In the genomic region with DNA sequence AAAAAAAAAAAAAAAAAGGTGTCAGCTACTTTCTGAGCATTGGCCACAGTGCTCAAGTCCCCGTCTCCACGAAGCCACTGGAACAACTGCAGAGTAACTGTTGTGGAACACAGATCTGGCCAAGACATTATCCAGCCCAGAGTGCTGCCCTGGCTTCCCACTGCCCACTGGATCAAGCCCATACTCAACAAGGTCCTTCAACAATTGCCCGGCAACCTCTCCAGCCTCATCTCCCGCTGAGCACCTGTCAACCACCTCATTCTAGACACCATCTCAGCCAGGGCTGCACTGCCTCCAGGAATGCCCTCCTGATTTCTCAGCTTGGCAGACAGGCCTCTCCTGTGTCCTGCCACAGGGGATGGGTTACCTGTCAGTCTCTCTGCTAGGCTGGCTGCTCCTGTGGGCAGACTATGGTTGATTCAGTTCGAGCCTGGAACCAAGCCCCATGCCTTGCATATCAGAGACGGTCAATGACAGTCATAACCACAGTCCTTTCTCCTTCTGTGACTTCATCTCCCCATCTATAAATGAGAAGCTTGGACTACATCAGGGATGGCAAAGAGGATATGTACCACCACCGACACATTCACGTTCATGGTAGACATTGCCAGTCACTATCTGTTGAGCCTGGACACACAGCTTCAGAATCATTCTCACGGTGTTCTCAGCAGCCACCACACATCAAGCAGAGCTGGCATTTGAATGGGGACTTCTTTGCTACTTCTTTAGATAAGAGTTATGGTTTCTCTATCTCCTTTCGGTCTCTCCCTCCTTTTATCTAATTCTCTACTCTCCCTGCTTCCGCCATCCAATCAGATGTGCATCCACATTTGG, we compare ENCODE assay signal across 10 cellular contexts.
A peak's percentile ranks its signal among the peaks of the same experiment; 100 is the strongest.
DNase-seq lines count a peak whose midpoint lies in the region; ATAC-seq and TF ChIP-seq lines count a peak whose summit lies in the region.
"Had no signal": no experiment of that assay in that cellular context is flagged by ENCODE, and none has a peak within 500 bp of the region (broad histone marks: within the 10 kb centered on the region; RNA-seq: fewer than 3 reads in every experiment).

No MANE protein-coding gene starts in this region.

- no peak for DNase-seq in CD4-positive, alpha-beta T cell
- no peak for DNase-seq in T-helper 2 cell treated with Interferon-gamma antibody and Interleukin-4, amounts not matched to agents 5 μg/mL and 100 μg/mL, for 36 hours (ENCODE audit: low spot score)
- DNase-seq in fibroblast of lung (ENCODE audit: low read depth in 2 of 2) (no peak), progenitor cell of endocrine pancreas (ENCODE audit: low spot score, unreplicated experiment) (no peak), NCI-H446 treated with DMSO at 0.1 percent for 48 hours (lab: John Stamatoyannopoulos, UW) (no peak)
- DNase-seq in activated effector memory CD4-positive, alpha-beta T cell treated with Interleukin-2 at 50 U/mL for 16 hours: no peak
- DNase-seq: midbrain, PC-3 had no signal

- H3K27me3 Mint-ChIP-seq in CD4-positive, alpha-beta T cell: no peaks in the 10 kb centered on the region
- H3K27me3 Mint-ChIP-seq in T-helper 2 cell treated with Interferon-gamma antibody and Interleukin-4, amounts not matched to agents 5 μg/mL and 100 μg/mL, for 36 hours (ENCODE audit: low read depth): no peaks in the 10 kb centered on the region
- no peaks in the 10 kb centered on the region for H3K27me3 Mint-ChIP-seq in progenitor cell of endocrine pancreas

- CTCF ChIA-PET in CD4-positive, alpha-beta T cell (lab: Charles Lee): interaction anchor here (1.2 to 1.6 kb wide), 2 partner anchors 11 to 212 kb away, joined by 3 read pairs; no protein-coding TSS in a partner anchor

- no peak overlapping the region for H2AFZ ChIP-seq in fibroblast of lung (ENCODE audit: low read length)

- no peaks in the 10 kb centered on the region for H3K79me2 ChIP-seq in fibroblast of lung (ENCODE audit: control insufficient read depth, insufficient read depth, low read length)

- H3K27ac ChIP-seq in CD4-positive, alpha-beta T cell (ENCODE audit: low read depth, low read length): no peak overlapping the region
- H3K27ac ChIP-seq in fibroblast of lung (ENCODE audit: insufficient read depth, low read length): peak overlapping the region; percentile 40

- no peak overlapping the region for H3K4me3 ChIP-seq in fibroblast of lung (replicated peaks in 1 of 4; ENCODE audit: control extremely low read depth in 1 of 4, insufficient read depth in 1 of 4, low read depth in 3 of 4, low read length in 4 of 4)

- peaks cover 64% of the 10 kb centered on the region for H3K4me1 Mint-ChIP-seq in CD4-positive, alpha-beta T cell (ENCODE audit: low read depth)
- peaks cover 33% of the 10 kb centered on the region for H3K4me1 Mint-ChIP-seq in T-helper 2 cell treated with Interferon-gamma antibody and Interleukin-4, amounts not matched to agents 5 μg/mL and 100 μg/mL, for 36 hours (ENCODE audit: low read depth)
- H3K4me1 Mint-ChIP-seq in progenitor cell of endocrine pancreas (ENCODE audit: low read depth): peaks cover 30% of the 10 kb centered on the region

- POLR2A ChIA-PET in CD4-positive, alpha-beta T cell (lab: Charles Lee): interaction anchor here (0.8 to 1.3 kb wide), 4 partner anchors 9 to 77 kb away, joined by 3 to 5 read pairs (median 4); partner anchors contain the start of genes CYB5RL and MRPL37

- no peak for ATAC-seq in CD4-positive, alpha-beta T cell (ENCODE audit: poor library complexity)
- ATAC-seq in GM18870 (IDR thresholded peaks at IDR 0.05; ENCODE audit: unreplicated experiment): no peak
- no peak for ATAC-seq in GM19395 (IDR thresholded peaks at IDR 0.05; ENCODE audit: unreplicated experiment)
- ATAC-seq: PC-3 had no signal

- H3K4me3 Mint-ChIP-seq in CD4-positive, alpha-beta T cell: peak overlapping the region; percentile 76
- peak overlapping the region; percentile 82 for H3K4me3 Mint-ChIP-seq in T-helper 2 cell treated with Interferon-gamma antibody and Interleukin-4, amounts not matched to agents 5 μg/mL and 100 μg/mL, for 36 hours
- no peak overlapping the region for H3K4me3 Mint-ChIP-seq in progenitor cell of endocrine pancreas (ENCODE audit: low read depth)

- no peak for TF ChIP-seq CTCF in CD4-positive, alpha-beta T cell (IDR thresholded peaks at IDR 0.05)
- TF ChIP-seq CTCF in fibroblast of lung (conservative IDR thresholded peaks at IDR 0.05 in 1 of 2, IDR thresholded peaks at IDR 0.05 in 1 of 2; ENCODE audit: low read depth in 1 of 2, low read length in 2 of 2) (no peak), progenitor cell of endocrine pancreas (IDR thresholded peaks at IDR 0.05; ENCODE audit: unreplicated experiment) (no peak)

- no peaks in the 10 kb centered on the region for H3K9me3 ChIP-seq in CD4-positive, alpha-beta T cell (ENCODE audit: control insufficient read depth, low read length)
- H3K9me3 ChIP-seq in fibroblast of lung (ENCODE audit: control insufficient read depth, insufficient read depth, low read depth, low read length): no peaks in the 10 kb centered on the region

- H3K9me3 Mint-ChIP-seq in CD4-positive, alpha-beta T cell: no peaks in the 10 kb centered on the region
- no peaks in the 10 kb centered on the region for H3K9me3 Mint-ChIP-seq in T-helper 2 cell treated with Interferon-gamma antibody and Interleukin-4, amounts not matched to agents 5 μg/mL and 100 μg/mL, for 36 hours
- H3K9me3 Mint-ChIP-seq in progenitor cell of endocrine pancreas (ENCODE audit: low read depth): no peaks in the 10 kb centered on the region

- H4K20me1 ChIP-seq in fibroblast of lung (ENCODE audit: control insufficient read depth, extremely low read depth, insufficient read depth, low read length): no peaks in the 10 kb centered on the region

- peaks cover 48% of the 10 kb centered on the region for H3K4me1 ChIP-seq in fibroblast of lung (ENCODE audit: control insufficient read depth, extremely low read depth, insufficient read depth, low read length)

- H3K36me3 ChIP-seq in fibroblast of lung (ENCODE audit: control insufficient read depth, insufficient read depth, low read length): no peaks in the 10 kb centered on the region

- peaks cover 20% of the 10 kb centered on the region for H3K36me3 Mint-ChIP-seq in CD4-positive, alpha-beta T cell (ENCODE audit: low read depth)
- H3K36me3 Mint-ChIP-seq in T-helper 2 cell treated with Interferon-gamma antibody and Interleukin-4, amounts not matched to agents 5 μg/mL and 100 μg/mL, for 36 hours (ENCODE audit: low read depth): peaks cover 19% of the 10 kb centered on the region
- H3K36me3 Mint-ChIP-seq in progenitor cell of endocrine pancreas (ENCODE audit: insufficient read depth): peaks cover 12% of the 10 kb centered on the region

- no peaks in the 10 kb centered on the region for H3K27me3 ChIP-seq in CD4-positive, alpha-beta T cell (ENCODE audit: control insufficient read depth, insufficient read depth, low read length)
- H3K27me3 ChIP-seq in fibroblast of lung (ENCODE audit: control insufficient read depth, insufficient read depth, low read length): no peaks in the 10 kb centered on the region

- intact Hi-C loops in CD4-positive, alpha-beta T cell (cut with DNase I, micrococcal nuclease): no loop called here

- no peak overlapping the region for H3K4me2 ChIP-seq in fibroblast of lung (ENCODE audit: extremely low read depth, insufficient read depth, low read length)

- H3K9ac ChIP-seq in fibroblast of lung (ENCODE audit: insufficient read depth, low read length): no peak overlapping the region

- peak overlapping the region; percentile 85 for H3K27ac Mint-ChIP-seq in CD4-positive, alpha-beta T cell
- H3K27ac Mint-ChIP-seq in T-helper 2 cell treated with Interferon-gamma antibody and Interleukin-4, amounts not matched to agents 5 μg/mL and 100 μg/mL, for 36 hours: peak overlapping the region; percentile 96
- H3K27ac Mint-ChIP-seq in progenitor cell of endocrine pancreas: peak overlapping the region; percentile 92
